In genomic region chr12:22271036-22271435, GRCh38 we compare ENCODE assay signal across 15 cellular contexts.
DNase-seq lines count a peak whose midpoint lies in the region; ATAC-seq and TF ChIP-seq lines count a peak whose summit lies in the region.
"Had no signal": no experiment of that assay in that cellular context is flagged by ENCODE, and none has a peak within 500 bp of the region (broad histone marks: within the 10 kb centered on the region; RNA-seq: fewer than 3 reads in every experiment).

No MANE protein-coding gene starts in this region.

- H2AFZ ChIP-seq in fibroblast of lung (ENCODE audit: low read length) = no peak overlapping the region

- DNase-seq in EL (peak; percentile 85), RWPE2 (ENCODE audit: low spot score) (no peak), fibroblast of lung (ENCODE audit: low read depth in 2 of 2) (peak; percentile 89 to 95), renal cortical epithelial cell (ENCODE audit: low read depth) (peak; percentile 92), DMS79 (lab: John Stamatoyannopoulos, UW) (no peak), right atrium auricular region (ENCODE audit: low spot score) (no peak), AML-193 (lab: John Stamatoyannopoulos, UW) (no peak)
- DNase-seq: esophagus squamous epithelium, kidney, naive B cell, NCI-H1105, NCI-H526, retina, stomach had no signal

- TF ChIP-seq CTCF in RWPE2 (IDR thresholded peaks at IDR 0.05; ENCODE audit: poor library complexity, severe bottlenecking) (no peak), fibroblast of lung (conservative IDR thresholded peaks at IDR 0.05 in 1 of 2, IDR thresholded peaks at IDR 0.05 in 1 of 2; ENCODE audit: low read depth in 1 of 2, low read length in 2 of 2) (no peak), right atrium auricular region (IDR thresholded peaks at IDR 0.05) (no peak)

- peak; percentile 70 for ATAC-seq in RWPE2 (ENCODE audit: low read depth)
- ATAC-seq in esophagus mucosa = no peak

- H3K4me1 ChIP-seq in RWPE2 (ENCODE audit: insufficient read depth, poor library complexity, severe bottlenecking) (peaks cover 22% of the 10 kb centered on the region), fibroblast of lung (ENCODE audit: control insufficient read depth, extremely low read depth, insufficient read depth, low read length) (peaks cover 7% of the 10 kb centered on the region), right atrium auricular region (peaks cover 0 to 8% of the 10 kb centered on the region in 2 donors)

- peak overlapping the region; percentile 36 for H3K4me2 ChIP-seq in fibroblast of lung (ENCODE audit: extremely low read depth, insufficient read depth, low read length)

- H3K9me3 ChIP-seq in RWPE2 (ENCODE audit: severe bottlenecking) (no peaks in the 10 kb centered on the region), fibroblast of lung (ENCODE audit: control insufficient read depth, insufficient read depth, low read depth, low read length) (no peaks in the 10 kb centered on the region), right atrium auricular region (no peaks in the 10 kb centered on the region)
- H3K9me3 ChIP-seq: esophagus squamous epithelium, stomach had no signal

- H3K27me3 ChIP-seq in RWPE2 (ENCODE audit: insufficient read depth, poor library complexity, severe bottlenecking) = no peaks in the 10 kb centered on the region
- H3K27me3 ChIP-seq in fibroblast of lung (ENCODE audit: control insufficient read depth, insufficient read depth, low read length) = no peaks in the 10 kb centered on the region
- no peaks in the 10 kb centered on the region for H3K27me3 ChIP-seq in right atrium auricular region
- H3K27me3 ChIP-seq: esophagus squamous epithelium, stomach had no signal

- H3K79me2 ChIP-seq in fibroblast of lung (ENCODE audit: control insufficient read depth, insufficient read depth, low read length) = no peaks in the 10 kb centered on the region

- no peak overlapping the region for H3K9ac ChIP-seq in fibroblast of lung (ENCODE audit: insufficient read depth, low read length)

- H4K20me1 ChIP-seq in fibroblast of lung (ENCODE audit: control insufficient read depth, extremely low read depth, insufficient read depth, low read length) = no peaks in the 10 kb centered on the region

- H3K27ac ChIP-seq in RWPE2 (ENCODE audit: poor library complexity, severe bottlenecking) (peak overlapping the region; percentile 56), fibroblast of lung (ENCODE audit: insufficient read depth, low read length) (no peak overlapping the region), right atrium auricular region (no peak overlapping the region)
- H3K27ac ChIP-seq: esophagus squamous epithelium, stomach had no signal

- no peak overlapping the region for H3K4me3 ChIP-seq in RWPE2 (ENCODE audit: severe bottlenecking)
- no peak overlapping the region for H3K4me3 ChIP-seq in fibroblast of lung (replicated peaks in 1 of 4; ENCODE audit: control extremely low read depth in 1 of 4, insufficient read depth in 1 of 4, low read depth in 3 of 4, low read length in 4 of 4)
- no peak overlapping the region for H3K4me3 ChIP-seq in right atrium auricular region
- H3K4me3 ChIP-seq: esophagus squamous epithelium, stomach had no signal

- H3K36me3 ChIP-seq in RWPE2 (ENCODE audit: low read depth) (no peaks in the 10 kb centered on the region), fibroblast of lung (ENCODE audit: control insufficient read depth, insufficient read depth, low read length) (no peaks in the 10 kb centered on the region), right atrium auricular region (no peaks in the 10 kb centered on the region)
- H3K36me3 ChIP-seq: esophagus squamous epithelium, stomach had no signal

Comparison
In these comparisons a context has a peak if more than half of its experiments do, and no peak if none do; other contexts are left out.
1. DNase-seq: peak in EL (single experiment), fibroblast of lung (2 of 2) and renal cortical epithelial cell (single experiment); none in RWPE2 (single experiment), DMS79 (single experiment), right atrium auricular region (single experiment) and AML-193 (0 of 2).